Comparison of ENCODE assay signal across 13 cellular contexts in genomic region chr1:109889094-109889493, GRCh38. TPM values are rescaled to one million over a fixed set of nuclear protein-coding genes. Genes with fewer than 3 reads are reported as not detected.
DNase-seq lines count a peak whose midpoint lies in the region; ATAC-seq and TF ChIP-seq lines count a peak whose summit lies in the region.
"Had no signal": no experiment of that assay in that cellular context is flagged by ENCODE, and none has a peak within 500 bp of the region (broad histone marks: within the 10 kb centered on the region; RNA-seq: fewer than 3 reads in every experiment).

No MANE protein-coding gene starts in this region.

- no peaks in the 10 kb centered on the region for H3K9me3 ChIP-seq in testis
- H3K9me3 ChIP-seq: BE2C had no signal

- peaks cover 37% of the 10 kb centered on the region for H3K4me1 Mint-ChIP-seq in activated T-cell treated with anti-CD3 and anti-CD28 coated beads, Interleukin-2, amount 50 U/mL, for 24 hours (ENCODE audit: low read depth)
- peaks cover 30% of the 10 kb centered on the region for H3K4me1 Mint-ChIP-seq in activated T-cell treated with anti-CD3 and anti-CD28 coated beads, Interleukin-2, amount 50 U/mL, for 4 hours (ENCODE audit: low read depth)
- peaks cover 34% of the 10 kb centered on the region for H3K4me1 Mint-ChIP-seq in stimulated activated naive CD8-positive, alpha-beta T cell treated with anti-CD3 and anti-CD28 coated beads, Interleukin-15, Interleukin-2, amounts not matched to agents 100 ng/mL and 50 ng/mL, for 24 hours (ENCODE audit: low read depth)
- peaks cover 32% of the 10 kb centered on the region for H3K4me1 Mint-ChIP-seq in stimulated activated naive CD8-positive, alpha-beta T cell treated with anti-CD3 and anti-CD28 coated beads, Interleukin-15, amount 100 ng/mL, for 72 hours
- peaks cover 25% of the 10 kb centered on the region for H3K4me1 Mint-ChIP-seq in activated naive CD8-positive, alpha-beta T cell treated with anti-CD3 and anti-CD28 coated beads, Interleukin-2, amount 50 U/mL, for 24 hours

- WGBS in testis, 2 donors: 94 to 97% methylated on average over 3 of the region's 3 CpGs

- no peaks in the 10 kb centered on the region for H3K27me3 Mint-ChIP-seq in activated T-cell treated with anti-CD3 and anti-CD28 coated beads, Interleukin-2, amount 50 U/mL, for 24 hours
- no peaks in the 10 kb centered on the region for H3K27me3 Mint-ChIP-seq in activated T-cell treated with anti-CD3 and anti-CD28 coated beads, Interleukin-2, amount 50 U/mL, for 4 hours (ENCODE audit: low read depth)
- no peaks in the 10 kb centered on the region for H3K27me3 Mint-ChIP-seq in stimulated activated naive CD8-positive, alpha-beta T cell treated with anti-CD3 and anti-CD28 coated beads, Interleukin-15, Interleukin-2, amounts not matched to agents 100 ng/mL and 50 ng/mL, for 24 hours
- no peaks in the 10 kb centered on the region for H3K27me3 Mint-ChIP-seq in stimulated activated naive CD8-positive, alpha-beta T cell treated with anti-CD3 and anti-CD28 coated beads, Interleukin-15, amount 100 ng/mL, for 72 hours
- H3K27me3 Mint-ChIP-seq in activated naive CD8-positive, alpha-beta T cell treated with anti-CD3 and anti-CD28 coated beads, Interleukin-2, amount 50 U/mL, for 24 hours: no peaks in the 10 kb centered on the region
- H3K27me3 Mint-ChIP-seq: CD4-positive, alpha-beta memory T cell had no signal

- intact Hi-C loops in testis (cut with DNase I; ENCODE audit: low total_unique reads): no loop called here

- H3K27ac Mint-ChIP-seq in activated T-cell treated with anti-CD3 and anti-CD28 coated beads, Interleukin-2, amount 50 U/mL, for 24 hours: peak overlapping the region; percentile 42
- H3K27ac Mint-ChIP-seq in stimulated activated naive CD8-positive, alpha-beta T cell treated with anti-CD3 and anti-CD28 coated beads, Interleukin-15, Interleukin-2, amounts not matched to agents 100 ng/mL and 50 ng/mL, for 24 hours: peak overlapping the region; percentile 68
- H3K27ac Mint-ChIP-seq in stimulated activated naive CD8-positive, alpha-beta T cell treated with anti-CD3 and anti-CD28 coated beads, Interleukin-15, amount 100 ng/mL, for 72 hours: no peak overlapping the region
- peak overlapping the region; percentile 67 for H3K27ac Mint-ChIP-seq in activated naive CD8-positive, alpha-beta T cell treated with anti-CD3 and anti-CD28 coated beads, Interleukin-2, amount 50 U/mL, for 24 hours

- no peaks in the 10 kb centered on the region for H3K36me3 Mint-ChIP-seq in activated T-cell treated with anti-CD3 and anti-CD28 coated beads, Interleukin-2, amount 50 U/mL, for 24 hours (ENCODE audit: low read depth)
- H3K36me3 Mint-ChIP-seq in activated T-cell treated with anti-CD3 and anti-CD28 coated beads, Interleukin-2, amount 50 U/mL, for 4 hours (ENCODE audit: insufficient read depth): no peaks in the 10 kb centered on the region
- no peaks in the 10 kb centered on the region for H3K36me3 Mint-ChIP-seq in stimulated activated naive CD8-positive, alpha-beta T cell treated with anti-CD3 and anti-CD28 coated beads, Interleukin-15, Interleukin-2, amounts not matched to agents 100 ng/mL and 50 ng/mL, for 24 hours (ENCODE audit: low read depth)
- H3K36me3 Mint-ChIP-seq in activated naive CD8-positive, alpha-beta T cell treated with anti-CD3 and anti-CD28 coated beads, Interleukin-2, amount 50 U/mL, for 24 hours (ENCODE audit: low read depth): no peaks in the 10 kb centered on the region
- H3K36me3 Mint-ChIP-seq: CD4-positive, alpha-beta memory T cell had no signal

- no peak for DNase-seq in activated T-cell treated with anti-CD3 and anti-CD28 coated beads, Interleukin-2, amount 50 U/mL, for 24 hours
- DNase-seq in activated T-cell treated with anti-CD3 and anti-CD28 coated beads, Interleukin-2, amount 50 U/mL, for 4 hours: no peak
- DNase-seq in stimulated activated naive CD8-positive, alpha-beta T cell treated with anti-CD3 and anti-CD28 coated beads, Interleukin-15, amount 100 ng/mL, for 72 hours: no peak
- DNase-seq in activated naive CD8-positive, alpha-beta T cell treated with anti-CD3 and anti-CD28 coated beads, Interleukin-2, amount 50 U/mL, for 24 hours: no peak
- DNase-seq in NCI-H2029 (lab: John Stamatoyannopoulos, UW): no peak
- no peak for DNase-seq in testis
- DNase-seq: BE2C; CD4-positive, alpha-beta memory T cell; DMS79; GM23248 had no signal

- no peak overlapping the region for H3K27ac ChIP-seq in testis
- H3K27ac ChIP-seq: C4-2B, GM23248 had no signal

- TF ChIP-seq CTCF in testis (IDR thresholded peaks at IDR 0.05): no peak

- no peaks in the 10 kb centered on the region for H3K36me3 ChIP-seq in testis (ENCODE audit: low read depth, missing control alignments)
- H3K36me3 ChIP-seq: BE2C had no signal

- H3K4me3 ChIP-seq in testis: no peak overlapping the region
- H3K4me3 ChIP-seq: GM23248 had no signal

- H3K27me3 ChIP-seq in testis: no peaks in the 10 kb centered on the region
- H3K27me3 ChIP-seq: BE2C had no signal

- TF ChIP-seq POLR2A in testis (IDR thresholded peaks at IDR 0.05): no peak

- H3K4me1 ChIP-seq in testis: peaks cover 5% of the 10 kb centered on the region
- H3K4me1 ChIP-seq: BE2C had no signal

- no peak for ATAC-seq in activated T-cell treated with anti-CD3 and anti-CD28 coated beads, Interleukin-2, amount 50 U/mL, for 4 hours
- no peak for ATAC-seq in stimulated activated naive CD8-positive, alpha-beta T cell treated with anti-CD3 and anti-CD28 coated beads, Interleukin-15, amount 100 ng/mL, for 72 hours
- ATAC-seq in activated naive CD8-positive, alpha-beta T cell treated with anti-CD3 and anti-CD28 coated beads, Interleukin-2, amount 50 U/mL, for 24 hours: no peak
- ATAC-seq: HCT116 had no signal

- no peak overlapping the region for H3K4me3 Mint-ChIP-seq in activated T-cell treated with anti-CD3 and anti-CD28 coated beads, Interleukin-2, amount 50 U/mL, for 24 hours
- no peak overlapping the region for H3K4me3 Mint-ChIP-seq in activated T-cell treated with anti-CD3 and anti-CD28 coated beads, Interleukin-2, amount 50 U/mL, for 4 hours
- no peak overlapping the region for H3K4me3 Mint-ChIP-seq in stimulated activated naive CD8-positive, alpha-beta T cell treated with anti-CD3 and anti-CD28 coated beads, Interleukin-15, Interleukin-2, amounts not matched to agents 100 ng/mL and 50 ng/mL, for 24 hours
- no peak overlapping the region for H3K4me3 Mint-ChIP-seq in stimulated activated naive CD8-positive, alpha-beta T cell treated with anti-CD3 and anti-CD28 coated beads, Interleukin-15, amount 100 ng/mL, for 72 hours
- no peak overlapping the region for H3K4me3 Mint-ChIP-seq in activated naive CD8-positive, alpha-beta T cell treated with anti-CD3 and anti-CD28 coated beads, Interleukin-2, amount 50 U/mL, for 24 hours
- H3K4me3 Mint-ChIP-seq: CD4-positive, alpha-beta memory T cell had no signal

- H3K9me3 Mint-ChIP-seq in activated T-cell treated with anti-CD3 and anti-CD28 coated beads, Interleukin-2, amount 50 U/mL, for 24 hours: no peaks in the 10 kb centered on the region
- no peaks in the 10 kb centered on the region for H3K9me3 Mint-ChIP-seq in activated T-cell treated with anti-CD3 and anti-CD28 coated beads, Interleukin-2, amount 50 U/mL, for 4 hours
- no peaks in the 10 kb centered on the region for H3K9me3 Mint-ChIP-seq in stimulated activated naive CD8-positive, alpha-beta T cell treated with anti-CD3 and anti-CD28 coated beads, Interleukin-15, Interleukin-2, amounts not matched to agents 100 ng/mL and 50 ng/mL, for 24 hours
- H3K9me3 Mint-ChIP-seq in stimulated activated naive CD8-positive, alpha-beta T cell treated with anti-CD3 and anti-CD28 coated beads, Interleukin-15, amount 100 ng/mL, for 72 hours: no peaks in the 10 kb centered on the region
- H3K9me3 Mint-ChIP-seq in activated naive CD8-positive, alpha-beta T cell treated with anti-CD3 and anti-CD28 coated beads, Interleukin-2, amount 50 U/mL, for 24 hours: no peaks in the 10 kb centered on the region
- H3K9me3 Mint-ChIP-seq: CD4-positive, alpha-beta memory T cell had no signal

RNA-seq across cellular contexts. Expression of gene CSF1, which starts 21.6 kb away (rescaled TPM):
- 10 to 100 TPM; 76.2 to 81.9 (median 77.8) TPM for total RNA-seq in activated T-cell treated with anti-CD3 and anti-CD28 coated beads, Interleukin-2, amount 50 U/mL, for 4 hours
- 10 to 100 TPM in 1 of 2 donors, 1 to 10 TPM in 1; 9.8 to 10.9 TPM for total RNA-seq in testis
- 14.2 TPM for polyA plus RNA-seq in testis (ENCODE audit: insufficient read depth, low read depth, low replicate concordance)

Comparison
In these comparisons a context has a peak if more than half of its experiments do, and no peak if none do; other contexts are left out.
1. H3K27ac Mint-ChIP-seq: peak in activated T-cell treated with anti-CD3 and anti-CD28 coated beads, Interleukin-2, amount 50 U/mL, for 24 hours (single experiment), stimulated activated naive CD8-positive, alpha-beta T cell treated with anti-CD3 and anti-CD28 coated beads, Interleukin-15, Interleukin-2, amounts not matched to agents 100 ng/mL and 50 ng/mL, for 24 hours (single experiment) and activated naive CD8-positive, alpha-beta T cell treated with anti-CD3 and anti-CD28 coated beads, Interleukin-2, amount 50 U/mL, for 24 hours (single experiment); none in stimulated activated naive CD8-positive, alpha-beta T cell treated with anti-CD3 and anti-CD28 coated beads, Interleukin-15, amount 100 ng/mL, for 72 hours (0 of 2).
2. RNA of gene CSF1, which starts 21.6 kb away (total RNA-seq): 76.2 to 81.9 TPM in activated T-cell treated with anti-CD3 and anti-CD28 coated beads, Interleukin-2, amount 50 U/mL, for 4 hours; 9.8 to 10.9 TPM in testis; every median in the first group is over 4 times any median in the second.